1 cellular context compared by ENCODE assay signal in genomic region chr2:148048475-148049221, GRCh38.
TF ChIP-seq lines count a peak whose summit lies in the region.

No MANE protein-coding gene starts in this region.

TF ChIP-seq in HepG2, 621 proteins besides CTCF, POLR2A, EP300 and RAD21:
- TF ChIP-seq ESRRA (CRISPR knock-in tag; IDR thresholded peaks at IDR 0.05; ENCODE audit: low read depth) = no peak
- TF ChIP-seq FOXP4 (CRISPR knock-in tag; IDR thresholded peaks at IDR 0.05) = no peak
- TF ChIP-seq KDM1A (CRISPR knock-in tag; IDR thresholded peaks at IDR 0.05) = no peak
- no peak for TF ChIP-seq RAD51 (IDR thresholded peaks at IDR 0.05; ENCODE audit: borderline replicate concordance)
- no peak for TF ChIP-seq TFAP4 (IDR thresholded peaks at IDR 0.05; ENCODE audit: borderline replicate concordance, low read depth)
- no peak for TF ChIP-seq NFATC3 (CRISPR knock-in tag; IDR thresholded peaks at IDR 0.05)
- TF ChIP-seq ZNF660 (CRISPR knock-in tag; IDR thresholded peaks at IDR 0.05; ENCODE audit: borderline replicate concordance, low read depth) = no peak
- TF ChIP-seq POGZ (CRISPR knock-in tag; IDR thresholded peaks at IDR 0.05) = no peak
- TF ChIP-seq NR3C1 (CRISPR knock-in tag; IDR thresholded peaks at IDR 0.05) = no peak
- TF ChIP-seq RBM22 (optimal IDR thresholded peaks at IDR 0.05; ENCODE audit: low read length) = no peak
- TF ChIP-seq ZNF530 (CRISPR knock-in tag; IDR thresholded peaks at IDR 0.05; ENCODE audit: low read depth) = no peak
- no peak for TF ChIP-seq AHR (CRISPR knock-in tag; IDR thresholded peaks at IDR 0.05)
- TF ChIP-seq HNF1B (CRISPR knock-in tag; IDR thresholded peaks at IDR 0.05) = no peak
- TF ChIP-seq ZFP90 (CRISPR knock-in tag; IDR thresholded peaks at IDR 0.05; ENCODE audit: borderline replicate concordance) = no peak
- no peak for TF ChIP-seq ZNF136 (CRISPR knock-in tag; IDR thresholded peaks at IDR 0.05; ENCODE audit: low read depth)
- no peak for TF ChIP-seq MAFG (CRISPR knock-in tag; IDR thresholded peaks at IDR 0.05)
- TF ChIP-seq GABPA (IDR thresholded peaks at IDR 0.05; ENCODE audit: low read depth, low read length) = no peak
- no peak for TF ChIP-seq GABPA (CRISPR knock-in tag; IDR thresholded peaks at IDR 0.05; ENCODE audit: low read depth)
- TF ChIP-seq CHCHD3 (CRISPR knock-in tag; IDR thresholded peaks at IDR 0.05) = no peak
TF ChIP-seq in HepG2: peak in this region for 0.
